Comparison of ENCODE assay signal across 5 cellular contexts in the genomic region with DNA sequence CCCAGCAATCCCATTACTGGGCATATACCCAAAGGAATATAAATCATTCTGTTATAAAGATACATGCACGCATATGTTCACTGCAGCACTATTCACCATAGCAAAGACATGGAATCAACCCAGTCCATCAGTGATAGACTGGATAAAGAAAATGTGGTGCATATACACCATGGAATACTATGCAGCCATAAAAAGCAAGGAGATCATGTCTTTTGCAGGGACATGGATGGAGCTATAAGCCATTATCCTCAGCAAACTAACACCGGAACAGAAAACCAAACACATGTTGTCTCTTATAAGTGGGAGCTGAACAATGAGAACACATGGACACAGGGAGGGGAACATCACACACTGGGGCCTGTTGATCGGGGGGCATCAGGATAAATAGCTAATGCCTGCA.
A peak's percentile ranks its signal among the peaks of the same experiment; 100 is the strongest.
DNase-seq lines count a peak whose midpoint lies in the region; ATAC-seq, FAIRE-seq and TF ChIP-seq lines count a peak whose summit lies in the region.
"Not testable (repeated sequence)": the region's sequence is repeated elsewhere in the genome, so short reads cannot be mapped to it uniquely, and the experiment has no call there.

No MANE protein-coding gene starts in this region.

- not testable (repeated sequence) for H3K4me2 ChIP-seq in HepG2 (ENCODE audit: low read depth, low read length)

- not testable (repeated sequence) for H3K4me3 Mint-ChIP-seq in T-helper 17 cell; activated T-cell treated with anti-CD3 and anti-CD28 coated beads, Interleukin-2, amount 50 U/mL, for 24 hours; effector memory CD8-positive, alpha-beta T cell

- H3K4me3 ChIP-seq in HepG2 (replicated peaks in 1 of 3; ENCODE audit: insufficient read depth in 1 of 3, low read depth in 2 of 3, low read length in 3 of 3); gastrocnemius medialis: not testable (repeated sequence)

- not testable (repeated sequence) for H2AFZ ChIP-seq in HepG2 (ENCODE audit: low read length)

- H3K4me1 ChIP-seq in HepG2 (ENCODE audit: insufficient read depth, low read length), result not testable (repeated sequence)
- peaks cover 56 to 57% of the 10 kb centered on the region in 2 donors for H3K4me1 ChIP-seq in gastrocnemius medialis

- not testable (repeated sequence) for H3K9me3 ChIP-seq in T-helper 17 cell (ENCODE audit: control insufficient read depth, low read length, poor library complexity, severe bottlenecking); HepG2 (ENCODE audit: low read length); gastrocnemius medialis

- not testable (repeated sequence) for H4K20me1 ChIP-seq in HepG2 (ENCODE audit: insufficient read depth, low read length)

- CTCF ChIA-PET in HepG2 (lab: Yijun Ruan, JAX; ENCODE audit: low intra/inter-chr PET ratio, low total read pairs), result not testable (repeated sequence)

- peak overlapping the region; percentile 79 for H3K27ac Mint-ChIP-seq in T-helper 17 cell
- peak overlapping the region; percentile 47 for H3K27ac Mint-ChIP-seq in activated T-cell treated with anti-CD3 and anti-CD28 coated beads, Interleukin-2, amount 50 U/mL, for 24 hours
- peak overlapping the region; percentile 10 to 51 for H3K27ac Mint-ChIP-seq in effector memory CD8-positive, alpha-beta T cell

- H3K27ac ChIP-seq in HepG2 (ENCODE audit: extremely low read length, insufficient read depth, low read length), result not testable (repeated sequence)
- H3K27ac ChIP-seq in gastrocnemius medialis, result peak overlapping the region; percentile 94 to 97 (median 96)

- H3K9me3 Mint-ChIP-seq in activated T-cell treated with anti-CD3 and anti-CD28 coated beads, Interleukin-2, amount 50 U/mL, for 24 hours; effector memory CD8-positive, alpha-beta T cell: not testable (repeated sequence)

- H3K27me3 Mint-ChIP-seq in T-helper 17 cell; activated T-cell treated with anti-CD3 and anti-CD28 coated beads, Interleukin-2, amount 50 U/mL, for 24 hours; effector memory CD8-positive, alpha-beta T cell: not testable (repeated sequence)

- DNase-seq in T-helper 17 cell; activated T-cell treated with anti-CD3 and anti-CD28 coated beads, Interleukin-2, amount 50 U/mL, for 24 hours; effector memory CD8-positive, alpha-beta T cell; HepG2 (ENCODE audit: low spot score); gastrocnemius medialis: not testable (repeated sequence)

- not testable (repeated sequence) for H3K27me3 ChIP-seq in HepG2 (ENCODE audit: control insufficient read depth in 1 of 2, insufficient read depth in 2 of 2, low read length in 2 of 2); gastrocnemius medialis

- 100% methylated on average over 3 of the region's 3 CpGs for WGBS in HepG2 (ENCODE audit: low lambda C conversion rate)

- FAIRE-seq in HepG2 (lab: Jason Lieb, UNC), result not testable (repeated sequence)

- H3K79me2 ChIP-seq in HepG2 (ENCODE audit: insufficient read depth, low read length), result not testable (repeated sequence)

- not testable (repeated sequence) for TF ChIP-seq EP300 in HepG2 (IDR thresholded peaks at IDR 0.05; ENCODE audit: low read depth in 2 of 2, low read length in 2 of 2); HepG2 (CRISPR knock-in tag; IDR thresholded peaks at IDR 0.05; ENCODE audit: borderline replicate concordance)

- peaks cover 13% of the 10 kb centered on the region for H3K4me1 Mint-ChIP-seq in T-helper 17 cell
- not testable (repeated sequence) for H3K4me1 Mint-ChIP-seq in activated T-cell treated with anti-CD3 and anti-CD28 coated beads, Interleukin-2, amount 50 U/mL, for 24 hours (ENCODE audit: low read depth)
- peaks cover 6 to 11% of the 10 kb centered on the region in 2 donors for H3K4me1 Mint-ChIP-seq in effector memory CD8-positive, alpha-beta T cell (ENCODE audit: low read depth in 2 of 2)

- not testable (repeated sequence) for ATAC-seq in T-helper 17 cell; effector memory CD8-positive, alpha-beta T cell (replicated peaks); HepG2; gastrocnemius medialis

- intact Hi-C loops in HepG2 (cut with micrococcal nuclease; ENCODE audit: unreplicated experiment), result not testable (repeated sequence)
- intact Hi-C loops in gastrocnemius medialis (cut with DNase I; ENCODE audit: low total_unique reads), result loop anchor here (1.0 to 5.0 kb wide), 4 partner anchors 129 to 429 kb away; no protein-coding TSS in a partner anchor

- TF ChIP-seq CTCF in HepG2 (CRISPR knock-in tag; IDR thresholded peaks at IDR 0.05); gastrocnemius medialis (IDR thresholded peaks at IDR 0.05 in 4 of 5, conservative IDR thresholded peaks at IDR 0.05 in 1 of 5): not testable (repeated sequence)

- in situ Hi-C loops in HepG2 (cut with HindIII; ENCODE audit: extremely low pct_ligation_motif_present, low pct_unique_long_range_greater_than_20kb); gastrocnemius medialis (cut with MboI; ENCODE audit: low sequenced_read_pairs in 4 of 4): not testable (repeated sequence)

- not testable (repeated sequence) for H3K36me3 ChIP-seq in HepG2 (replicated peaks in 1 of 2; ENCODE audit: control insufficient read depth in 1 of 2, insufficient read depth in 2 of 2, low read length in 2 of 2); gastrocnemius medialis

- not testable (repeated sequence) for BruUV-seq in HepG2 (replicated peaks; lab: Mats Ljungman, UMichigan)

- H3K36me3 Mint-ChIP-seq in T-helper 17 cell (ENCODE audit: low read depth); effector memory CD8-positive, alpha-beta T cell (ENCODE audit: insufficient read depth): not testable (repeated sequence)
- H3K36me3 Mint-ChIP-seq in activated T-cell treated with anti-CD3 and anti-CD28 coated beads, Interleukin-2, amount 50 U/mL, for 24 hours (ENCODE audit: low read depth), result peaks cover 20% of the 10 kb centered on the region

- not testable (repeated sequence) for TF ChIP-seq RAD21 in HepG2 (CRISPR knock-in tag; IDR thresholded peaks at IDR 0.05)

- not testable (repeated sequence) for TF ChIP-seq POLR2A in HepG2 (IDR thresholded peaks at IDR 0.05; ENCODE audit: insufficient read depth in 1 of 2, low read depth in 2 of 2, low read length in 2 of 2); gastrocnemius medialis (IDR thresholded peaks at IDR 0.05)

- not testable (repeated sequence) for H3K9ac ChIP-seq in HepG2 (ENCODE audit: insufficient read depth, low read depth, low read length)

- POLR2A ChIA-PET in HepG2 (lab: Yijun Ruan, JAX), result not testable (repeated sequence)

TF ChIP-seq in HepG2, 621 proteins besides CTCF, POLR2A, EP300 and RAD21:
- TF ChIP-seq, protein P1, sequence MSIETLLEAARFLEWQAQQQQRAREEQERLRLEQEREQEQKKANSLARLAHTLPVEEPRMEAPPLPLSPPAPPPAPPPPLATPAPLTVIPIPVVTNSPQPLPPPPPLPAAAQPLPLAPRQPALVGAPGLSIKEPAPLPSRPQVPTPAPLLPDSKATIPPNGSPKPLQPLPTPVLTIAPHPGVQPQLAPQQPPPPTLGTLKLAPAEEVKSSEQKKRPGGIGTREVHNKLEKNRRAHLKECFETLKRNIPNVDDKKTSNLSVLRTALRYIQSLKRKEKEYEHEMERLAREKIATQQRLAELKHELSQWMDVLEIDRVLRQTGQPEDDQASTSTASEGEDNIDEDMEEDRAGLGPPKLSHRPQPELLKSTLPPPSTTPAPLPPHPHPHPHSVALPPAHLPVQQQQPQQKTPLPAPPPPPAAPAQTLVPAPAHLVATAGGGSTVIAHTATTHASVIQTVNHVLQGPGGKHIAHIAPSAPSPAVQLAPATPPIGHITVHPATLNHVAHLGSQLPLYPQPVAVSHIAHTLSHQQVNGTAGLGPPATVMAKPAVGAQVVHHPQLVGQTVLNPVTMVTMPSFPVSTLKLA (IDR thresholded peaks at IDR 0.05), result 0 out of 2 replicates have a peak, but pooled peaks have one; percentile 2
